ENCODE assay signal across 1 cellular context in the genomic region with DNA sequence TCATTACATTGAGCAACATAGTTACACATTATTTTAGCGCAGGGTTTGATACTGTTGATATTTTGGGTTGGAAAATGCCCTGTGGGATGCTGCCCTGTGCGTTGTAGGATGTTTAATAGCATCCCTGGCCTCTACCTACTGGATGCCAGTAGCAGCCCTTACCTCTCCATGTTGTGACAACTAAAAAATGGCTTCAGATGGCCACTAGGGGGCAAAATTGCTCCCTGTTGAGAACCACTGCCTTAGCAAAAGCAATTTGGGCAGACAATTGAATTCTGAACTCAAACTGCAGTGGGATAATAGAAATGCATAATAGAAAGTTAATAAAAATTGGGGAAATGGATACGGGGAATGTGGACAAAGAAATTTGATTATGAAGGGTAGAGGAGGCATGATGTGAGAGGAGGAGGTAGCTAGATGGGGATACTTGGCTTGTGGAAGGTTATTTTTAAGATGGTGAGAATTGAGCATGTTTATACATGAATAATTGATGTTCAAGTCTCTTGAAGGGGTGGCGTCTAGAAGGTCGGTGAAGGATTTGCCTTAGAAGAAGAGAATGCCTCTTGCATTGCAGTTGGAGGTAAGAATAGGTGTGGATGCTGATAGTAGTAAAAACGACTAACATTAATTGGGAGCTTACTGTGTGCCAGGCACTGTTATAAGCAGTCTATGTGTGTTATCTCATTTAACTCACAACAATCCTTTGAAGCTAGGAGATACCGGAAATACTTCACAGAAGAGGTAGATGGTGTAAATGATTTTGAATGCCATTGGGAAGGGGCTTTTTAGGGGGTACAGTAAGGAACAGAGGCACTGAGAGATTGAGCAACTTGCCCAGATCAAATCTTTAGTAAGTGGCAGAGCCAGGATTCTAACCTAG.
TF ChIP-seq lines count a peak whose summit lies in the region.

No MANE protein-coding gene starts in this region.

TF ChIP-seq in IMR-90, 13 proteins besides CTCF, POLR2A, EP300 and RAD21:
- no peak for TF ChIP-seq CHD1 (IDR thresholded peaks at IDR 0.05; ENCODE audit: low read depth, low read length)
- no peak for TF ChIP-seq RFX5 (IDR thresholded peaks at IDR 0.05; ENCODE audit: low read depth, low read length)
- TF ChIP-seq BHLHE40 (IDR thresholded peaks at IDR 0.05; ENCODE audit: low read depth, low read length) = no peak
- TF ChIP-seq SMC3 (IDR thresholded peaks at IDR 0.05; ENCODE audit: low read depth, low read length) = peak; percentile 38; the same call in 1 of the 2 replicates
